ENCODE assay signal across 25 cellular contexts in the genomic region with DNA sequence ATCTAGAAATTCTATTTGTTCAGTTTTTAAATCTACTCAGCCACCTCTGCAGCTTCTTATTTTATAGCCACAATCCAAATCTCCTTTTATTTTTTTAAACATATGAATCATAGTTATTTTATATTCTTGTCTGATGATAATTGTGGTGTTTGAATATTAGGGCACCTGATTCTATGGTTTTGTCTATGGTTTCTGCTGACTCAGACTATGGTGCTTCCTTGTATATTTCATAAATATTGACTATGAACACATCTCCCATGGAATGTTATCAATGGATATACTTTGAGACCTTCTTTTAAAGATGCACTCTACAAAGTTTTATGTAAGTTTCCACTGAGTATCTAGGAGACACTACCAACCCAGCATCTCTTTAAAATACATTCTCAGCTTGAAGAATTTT.
A peak's percentile ranks its signal among the peaks of the same experiment; 100 is the strongest.
DNase-seq lines count a peak whose midpoint lies in the region; ATAC-seq, FAIRE-seq and TF ChIP-seq lines count a peak whose summit lies in the region.
"Had no signal": no experiment of that assay in that cellular context is flagged by ENCODE, and none has a peak within 500 bp of the region (broad histone marks: within the 10 kb centered on the region; RNA-seq: fewer than 3 reads in every experiment).

No MANE protein-coding gene starts in this region.

- no peaks in the 10 kb centered on the region for H3K36me3 ChIP-seq in IMR-90 (ENCODE audit: control insufficient read depth, insufficient read depth, low read length)
- H3K36me3 ChIP-seq in OCI-LY7 (ENCODE audit: insufficient read depth, low read length), result no peaks in the 10 kb centered on the region; the same call in 1 of the 2 replicates
- H3K36me3 ChIP-seq in CD8-positive, alpha-beta memory T cell (ENCODE audit: insufficient read depth, low read length), result no peaks in the 10 kb centered on the region
- H3K36me3 ChIP-seq: BLaER1 treated with 17β-estradiol and CSF1 and Interleukin-3, amounts not matched to agents 10 nM and 100 nM had no signal

- in situ Hi-C loops in IMR-90 (cut with MboI; ENCODE audit: low sequenced_read_pairs), result no loop called here

- TF ChIP-seq EP300 in A549 (IDR thresholded peaks at IDR 0.05), result no peak

- no peak overlapping the region for H4K8ac ChIP-seq in IMR-90 (ENCODE audit: low read depth in 2 of 2, low read length in 2 of 2)

- DNase-seq in A549 (ENCODE audit: low read depth in 1 of 2, low spot score in 1 of 2) (no peak), IMR-90 (no peak), OCI-LY7 (ENCODE audit: low spot score) (no peak)
- no peak for DNase-seq in activated naive CD4-positive, alpha-beta T cell (lab: John Stamatoyannopoulos, UW)
- no peak for DNase-seq in CD8-positive, alpha-beta memory T cell
- DNase-seq: 8988T; AML-193; CD4-positive, alpha-beta T cell; CD8-positive, alpha-beta T cell; COR-L47; DMS 273 treated with DMSO at 0.1 percent for 48 hours; DMS153; DMS53; DMS79; DND-41; EL; GDM1 had no signal

- no peak overlapping the region for H3K9ac ChIP-seq in IMR-90 (ENCODE audit: low read depth, low read length)
- H3K9ac ChIP-seq: BLaER1 treated with 17β-estradiol and CSF1 and Interleukin-3, amounts not matched to agents 10 nM and 100 nM had no signal

- H3K79me1 ChIP-seq in IMR-90 (ENCODE audit: low read depth in 1 of 2, low read length in 2 of 2), result no peaks in the 10 kb centered on the region

- H2AK5ac ChIP-seq in IMR-90 (ENCODE audit: low read depth, low read length), result no peak overlapping the region

- no peak for TF ChIP-seq CTCF in A549 (IDR thresholded peaks at IDR 0.05)
- TF ChIP-seq CTCF in IMR-90 (conservative IDR thresholded peaks at IDR 0.05; ENCODE audit: low read depth, low read length), result no peak
- TF ChIP-seq CTCF in OCI-LY7 (conservative IDR thresholded peaks at IDR 0.05; ENCODE audit: low read length), result no peak

- no peaks in the 10 kb centered on the region for H3K9me1 ChIP-seq in IMR-90 (ENCODE audit: insufficient read depth, low read length)

- intact Hi-C loops in IMR-90 (cut with micrococcal nuclease), result no loop called here
- intact Hi-C loops in OCI-LY7 (cut with micrococcal nuclease; ENCODE audit: unreplicated experiment), result loop anchor here (10.0 kb wide), 1 partner anchor 1024 kb away; a partner anchor contains a TSS

- no peak overlapping the region for H4K91ac ChIP-seq in IMR-90 (ENCODE audit: insufficient read depth, low read depth, low read length)

- no peak overlapping the region for H4K5ac ChIP-seq in IMR-90 (ENCODE audit: low read depth, low read length)

- no peak overlapping the region for H2BK20ac ChIP-seq in IMR-90 (ENCODE audit: low read depth, low read length)

- H3K4me3 ChIP-seq in A549, result no peak overlapping the region
- no peak overlapping the region for H3K4me3 ChIP-seq in IMR-90 (ENCODE audit: insufficient read depth, low read depth, low read length)
- no peak overlapping the region for H3K4me3 ChIP-seq in OCI-LY7 (ENCODE audit: low read depth, low read length, poor library complexity, severe bottlenecking)
- H3K4me3 ChIP-seq in CD8-positive, alpha-beta memory T cell (ENCODE audit: low read length), result no peak overlapping the region
- H3K4me3 ChIP-seq: BLaER1 treated with 17β-estradiol and CSF1 and Interleukin-3, amounts not matched to agents 10 nM and 100 nM; GM12878 had no signal

- no peak overlapping the region for H2AFZ ChIP-seq in IMR-90 (replicated peaks; ENCODE audit: low read length, poor library complexity)
- H2AFZ ChIP-seq in OCI-LY7 (ENCODE audit: low read length), result no peak overlapping the region

- no peaks in the 10 kb centered on the region for H3K79me2 ChIP-seq in OCI-LY7 (ENCODE audit: insufficient read depth, low read depth, low read length)

- no peak overlapping the region for H3K18ac ChIP-seq in IMR-90 (ENCODE audit: low read depth, low read length)

- H3K4me3 Mint-ChIP-seq in CD8-positive, alpha-beta memory T cell, result no peak overlapping the region
- H3K4me3 Mint-ChIP-seq: B cell; CD4-positive, alpha-beta T cell; CD8-positive, alpha-beta T cell had no signal

- H3K9me3 ChIP-seq in A549, result no peaks in the 10 kb centered on the region
- peaks cover 2% of the 10 kb centered on the region for H3K9me3 ChIP-seq in IMR-90 (ENCODE audit: control insufficient read depth, insufficient read depth, low read length)
- peaks cover 15% of the 10 kb centered on the region; the same call in 1 of the 2 replicates for H3K9me3 ChIP-seq in OCI-LY7 (ENCODE audit: low read length)
- H3K9me3 ChIP-seq in CD8-positive, alpha-beta memory T cell (ENCODE audit: low read length), result no peaks in the 10 kb centered on the region

- POLR2A ChIA-PET in A549 (lab: Yijun Ruan, JAX) (no interaction called here), IMR-90 (lab: Charles Lee; ENCODE audit: unreplicated experiment) (no interaction called here), OCI-LY7 (lab: Charles Lee) (interaction anchor here (0.7 to 4.0 kb wide), 3 partner anchors 11 to 1857 kb away, joined by 3 to 26 read pairs (median 4); no protein-coding TSS in a partner anchor)
- POLR2A ChIA-PET in CD8-positive, alpha-beta memory T cell (lab: Charles Lee), result no interaction called here

- no peaks in the 10 kb centered on the region for H3K4me1 ChIP-seq in A549
- no peaks in the 10 kb centered on the region for H3K4me1 ChIP-seq in IMR-90 (ENCODE audit: control insufficient read depth, insufficient read depth, low read length)
- peaks cover 61% of the 10 kb centered on the region for H3K4me1 ChIP-seq in OCI-LY7 (ENCODE audit: insufficient read depth, low read length, poor library complexity, severe bottlenecking)
- no peaks in the 10 kb centered on the region for H3K4me1 ChIP-seq in CD8-positive, alpha-beta memory T cell (ENCODE audit: insufficient read depth, low read length)

- no peaks in the 10 kb centered on the region for H3K27me3 Mint-ChIP-seq in CD8-positive, alpha-beta memory T cell
- H3K27me3 Mint-ChIP-seq: B cell; CD4-positive, alpha-beta T cell had no signal

- no peak overlapping the region for H2AK9ac ChIP-seq in IMR-90 (replicated peaks; ENCODE audit: low read depth, low read length, poor library complexity)

- H3K9me3 Mint-ChIP-seq in CD8-positive, alpha-beta memory T cell, result peaks cover 2 to 6% (median 4%) of the 10 kb centered on the region in 5 donors

- H3K27ac ChIP-seq in A549 (no peak overlapping the region), IMR-90 (ENCODE audit: insufficient read depth, low read length) (no peak overlapping the region), OCI-LY7 (ENCODE audit: low read depth, low read length, poor library complexity, severe bottlenecking) (peak overlapping the region; percentile 96)
- no peak overlapping the region for H3K27ac ChIP-seq in CD8-positive, alpha-beta memory T cell (ENCODE audit: low read depth, low read length)
- H3K27ac ChIP-seq: BLaER1 treated with 17β-estradiol and CSF1 and Interleukin-3, amounts not matched to agents 10 nM and 100 nM; C4-2B had no signal

- H3K27ac Mint-ChIP-seq in CD8-positive, alpha-beta memory T cell, result no peak overlapping the region
- H3K27ac Mint-ChIP-seq: B cell; CD4-positive, alpha-beta T cell; CD8-positive, alpha-beta T cell had no signal

- no peak overlapping the region for H3K4ac ChIP-seq in IMR-90 (ENCODE audit: low read depth, low read length)

- H3K4me1 Mint-ChIP-seq in CD8-positive, alpha-beta memory T cell, result no peaks in the 10 kb centered on the region
- H3K4me1 Mint-ChIP-seq: B cell had no signal

- no peak overlapping the region for H3K4me2 ChIP-seq in A549
- no peak overlapping the region for H3K4me2 ChIP-seq in IMR-90 (ENCODE audit: low read depth, low read length)
- no peak overlapping the region for H3K4me2 ChIP-seq in OCI-LY7 (ENCODE audit: low read length)
- H3K4me2 ChIP-seq: BLaER1 treated with 17β-estradiol and CSF1 and Interleukin-3, amounts not matched to agents 10 nM and 100 nM had no signal

- H4K20me1 ChIP-seq in IMR-90 (ENCODE audit: insufficient read depth, low read length), result no peaks in the 10 kb centered on the region
- no peaks in the 10 kb centered on the region for H4K20me1 ChIP-seq in OCI-LY7 (ENCODE audit: insufficient read depth, low read length)
- H4K20me1 ChIP-seq: BLaER1 treated with 17β-estradiol and CSF1 and Interleukin-3, amounts not matched to agents 10 nM and 100 nM had no signal

- no peak overlapping the region for H3K56ac ChIP-seq in IMR-90 (ENCODE audit: extremely low read depth, insufficient read depth, low read length)

- H2BK15ac ChIP-seq in IMR-90 (ENCODE audit: low read depth, low read length), result no peak overlapping the region

- no peak for FAIRE-seq in A549 (lab: Jason Lieb, UNC)
- FAIRE-seq: A204.1, GM12878, GM12892, GM18507 had no signal

- no peak overlapping the region for H2BK5ac ChIP-seq in IMR-90 (ENCODE audit: low read depth, low read length, poor library complexity, severe bottlenecking)

- no peak for TF ChIP-seq RAD21 in A549 (conservative IDR thresholded peaks at IDR 0.05 in 1 of 2, IDR thresholded peaks at IDR 0.05 in 1 of 2)
- TF ChIP-seq RAD21 in IMR-90 (IDR thresholded peaks at IDR 0.05; ENCODE audit: low read length), result no peak

- H2BK120ac ChIP-seq in IMR-90 (ENCODE audit: low read depth, low read length), result no peak overlapping the region

- TF ChIP-seq POLR2A in A549 (IDR thresholded peaks at IDR 0.05; ENCODE audit: low read length), result no peak
- TF ChIP-seq POLR2A in IMR-90 (IDR thresholded peaks at IDR 0.05; ENCODE audit: low read depth, low read length), result no peak

- BruUV-seq in IMR-90 (replicated peaks; lab: Mats Ljungman, UMichigan) (no TSS peak), OCI-LY7 (replicated peaks; lab: Mats Ljungman, UMichigan) (no TSS peak)

- H3K27me3 ChIP-seq in IMR-90 (ENCODE audit: control insufficient read depth, insufficient read depth, low read length), result no peaks in the 10 kb centered on the region
- H3K27me3 ChIP-seq in CD8-positive, alpha-beta memory T cell (ENCODE audit: insufficient read depth, low read length, poor library complexity, severe bottlenecking), result no peaks in the 10 kb centered on the region
- H3K27me3 ChIP-seq: BLaER1 treated with 17β-estradiol and CSF1 and Interleukin-3, amounts not matched to agents 10 nM and 100 nM had no signal

- dilution Hi-C loops in IMR-90 (cut with HindIII; ENCODE audit: low sequenced_read_pairs, unreplicated experiment), result no loop called here

- CTCF ChIA-PET in A549 (lab: Yijun Ruan, JAX) (interaction anchor here (0.6 kb wide), 1 partner anchor 34 kb away, joined by 3 read pairs; no protein-coding TSS in a partner anchor), IMR-90 (lab: Yijun Ruan, JAX) (no interaction called here), OCI-LY7 (lab: Charles Lee; ENCODE audit: unreplicated experiment) (no interaction called here)
- CTCF ChIA-PET in CD8-positive, alpha-beta memory T cell (lab: Charles Lee), result no interaction called here

- no peaks in the 10 kb centered on the region for H3K9me2 ChIP-seq in OCI-LY7 (ENCODE audit: insufficient read depth, low read length)

- no peak overlapping the region for H3K14ac ChIP-seq in IMR-90 (replicated peaks; ENCODE audit: low read depth, low read length)

- no peak overlapping the region for H3K23ac ChIP-seq in IMR-90 (ENCODE audit: low read depth, low read length)

- H3K36me3 Mint-ChIP-seq in CD8-positive, alpha-beta memory T cell, result no peaks in the 10 kb centered on the region
- H3K36me3 Mint-ChIP-seq: CD8-positive, alpha-beta T cell had no signal

- ATAC-seq in A549 (no peak), IMR-90 (ENCODE audit: low read depth) (no peak), HG02938 (IDR thresholded peaks at IDR 0.05; ENCODE audit: unreplicated experiment) (no peak)
- ATAC-seq: CD8-positive, alpha-beta T cell; GM12878 had no signal

TF ChIP-seq in IMR-90, 13 proteins besides CTCF, POLR2A, EP300 and RAD21:
- no peak for TF ChIP-seq CHD1 (IDR thresholded peaks at IDR 0.05; ENCODE audit: low read depth, low read length)
- TF ChIP-seq MAFK (IDR thresholded peaks at IDR 0.05; ENCODE audit: low read depth, low read length), result peak; percentile 47
